34 cellular contexts compared by ENCODE assay signal in genomic region chr6:137176729-137177128, GRCh38. TPM values are rescaled to one million over a fixed set of nuclear protein-coding genes. Genes with fewer than 3 reads are reported as not detected.
"Had no signal": no experiment of that assay in that cellular context is flagged by ENCODE, and none has a peak within 500 bp of the region (broad histone marks: within the 10 kb centered on the region; RNA-seq: fewer than 3 reads in every experiment).

No MANE protein-coding gene starts in this region.

- H3K4me1 ChIP-seq: esophagus muscularis mucosa, foreskin keratinocyte, gastroesophageal sphincter, left lung, neural progenitor cell, vagina had no signal

- H3K4me3 Mint-ChIP-seq: mesothelial cell of epicardium; naive thymus-derived CD4-positive, alpha-beta T cell; nephron; neural progenitor cell; stimulated activated effector memory CD8-positive, alpha-beta T cell treated with anti-CD3 and anti-CD28 coated beads, Interleukin-12 subunit alpha, Interleukin-12 subunit beta, amount 100 ng/mL, for 72 hours; stimulated activated naive CD8-positive, alpha-beta T cell treated with anti-CD3 and anti-CD28 coated beads, Interleukin-15, Interleukin-2, amounts not matched to agents 100 ng/mL and 50 ng/mL, for 24 hours had no signal

- DNase-seq: dermis blood vessel endothelial cell; effector memory CD4-positive, alpha-beta T cell; foreskin keratinocyte; heart right ventricle; hippocampal formation; left cardiac atrium; left lung; mesenchymal stem cell; mucosa of descending colon; naive thymus-derived CD4-positive, alpha-beta T cell; stimulated activated CD4-positive, alpha-beta T cell treated with anti-CD3 and anti-CD28 coated beads, Interleukin-12 subunit alpha, Interleukin-12 subunit beta, amount 100 ng/mL, for 4 hours; stimulated activated CD4-positive, alpha-beta T cell treated with anti-CD3 and anti-CD28 coated beads, Interleukin-1b, Interleukin-23, amount 100 ng/mL, for 48 hours; stimulated activated CD4-positive, alpha-beta T cell treated with anti-CD3 and anti-CD28 coated beads, Interleukin-4, amount 100 ng/mL, for 1 hour; trophoblast cell had no signal

- H3K4me3 ChIP-seq: esophagus muscularis mucosa, gastroesophageal sphincter, heart right ventricle, left lung, mucosa of descending colon, neural progenitor cell, smooth muscle cell, thoracic aorta, vagina had no signal

- H3K27ac Mint-ChIP-seq: mesothelial cell of epicardium; naive thymus-derived CD4-positive, alpha-beta T cell; nephron; neural progenitor cell; progenitor cell of endocrine pancreas; stimulated activated effector memory CD8-positive, alpha-beta T cell treated with anti-CD3 and anti-CD28 coated beads, Interleukin-12 subunit alpha, Interleukin-12 subunit beta, amount 100 ng/mL, for 72 hours; stimulated activated naive CD8-positive, alpha-beta T cell treated with anti-CD3 and anti-CD28 coated beads, Interleukin-15, Interleukin-2, amounts not matched to agents 100 ng/mL and 50 ng/mL, for 24 hours had no signal

- H3K4me1 Mint-ChIP-seq: nephron; stimulated activated effector memory CD8-positive, alpha-beta T cell treated with anti-CD3 and anti-CD28 coated beads, Interleukin-12 subunit alpha, Interleukin-12 subunit beta, amount 100 ng/mL, for 72 hours had no signal

- H3K9me3 ChIP-seq: thoracic aorta, vagina had no signal

- H3K36me3 ChIP-seq: esophagus muscularis mucosa, gastroesophageal sphincter, heart right ventricle, left lung, neural progenitor cell, thoracic aorta, vagina had no signal

- ATAC-seq: foreskin keratinocyte; gastroesophageal sphincter; heart right ventricle; left cardiac atrium; left lung; mucosa of descending colon; naive thymus-derived CD4-positive, alpha-beta T cell; sciatic nerve; stimulated activated effector memory CD8-positive, alpha-beta T cell treated with anti-CD3 and anti-CD28 coated beads, Interleukin-12 subunit alpha, Interleukin-12 subunit beta, amount 100 ng/mL, for 72 hours had no signal

- H3K27ac ChIP-seq: esophagus muscularis mucosa, foreskin keratinocyte, gastroesophageal sphincter, left lung, neural progenitor cell, parathyroid adenoma, thoracic aorta, vagina had no signal

- H3K27me3 ChIP-seq: esophagus muscularis mucosa, foreskin keratinocyte, gastroesophageal sphincter, heart right ventricle, left lung, neural progenitor cell, vagina had no signal

- H3K27me3 Mint-ChIP-seq: progenitor cell of endocrine pancreas had no signal

- H3K36me3 Mint-ChIP-seq: neural progenitor cell; stimulated activated effector memory CD8-positive, alpha-beta T cell treated with anti-CD3 and anti-CD28 coated beads, Interleukin-12 subunit alpha, Interleukin-12 subunit beta, amount 100 ng/mL, for 72 hours had no signal

- H3K9me3 Mint-ChIP-seq: stimulated activated effector memory CD8-positive, alpha-beta T cell treated with anti-CD3 and anti-CD28 coated beads, Interleukin-12 subunit alpha, Interleukin-12 subunit beta, amount 100 ng/mL, for 72 hours had no signal

RNA-seq across cellular contexts. Expression of gene IL22RA2, which starts 3.3 kb away (rescaled TPM):
- total RNA-seq: dermis blood vessel endothelial cell; endothelial cell of umbilical vein; epithelial cell of proximal tubule; esophagus muscularis mucosa; fibroblast of lung; foreskin keratinocyte; gastroesophageal sphincter; kidney epithelial cell; left cardiac atrium; left lung; lung microvascular endothelial cell; mesothelial cell of epicardium; mucosa of descending colon; naive thymus-derived CD4-positive, alpha-beta T cell; osteoblast; progenitor cell of endocrine pancreas; sciatic nerve; smooth muscle cell; thoracic aorta; ureter; vagina had no signal
- polyA plus RNA-seq: endothelial cell of umbilical vein; fibroblast of lung; foreskin keratinocyte; heart right ventricle; naive thymus-derived CD4-positive, alpha-beta T cell; smooth muscle cell had no signal
